Comparison of ENCODE assay signal across 17 cellular contexts in the genomic region with DNA sequence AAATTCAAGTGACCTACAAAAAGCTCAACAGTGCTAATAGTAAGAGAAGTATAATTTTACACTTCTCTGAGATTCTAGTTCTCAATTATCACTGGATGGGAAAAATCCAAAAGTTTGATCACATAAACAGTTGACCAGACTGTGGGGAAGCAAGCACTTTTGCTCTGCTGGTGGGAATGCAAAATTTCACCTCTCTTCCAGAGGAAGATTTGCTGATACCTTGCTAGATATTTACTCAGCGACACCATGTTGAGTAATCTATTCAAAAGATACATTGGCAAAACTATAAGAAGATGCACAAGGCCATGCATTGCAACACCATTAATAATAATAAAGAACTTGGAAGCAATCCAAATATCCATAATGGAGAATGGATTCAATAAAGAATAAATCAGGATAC.
DNase-seq lines count a peak whose midpoint lies in the region; ATAC-seq, FAIRE-seq and TF ChIP-seq lines count a peak whose summit lies in the region.
"Had no signal": no experiment of that assay in that cellular context is flagged by ENCODE, and none has a peak within 500 bp of the region (broad histone marks: within the 10 kb centered on the region; RNA-seq: fewer than 3 reads in every experiment).

No MANE protein-coding gene starts in this region.

- POLR2A ChIA-PET in HepG2 (lab: Yijun Ruan, JAX), result interaction anchor here (1.3 to 2.3 kb wide), 2 partner anchors 11 to 14 kb away, joined by 3 to 7 read pairs; no protein-coding TSS in a partner anchor

- no TSS peak for BruUV-seq in HepG2 (replicated peaks; lab: Mats Ljungman, UMichigan)

- peaks cover 32% of the 10 kb centered on the region for H3K4me1 ChIP-seq in KMS-11 (ENCODE audit: low read depth, poor library complexity, severe bottlenecking)
- H3K4me1 ChIP-seq in HepG2 (ENCODE audit: insufficient read depth, low read length), result peaks cover 13% of the 10 kb centered on the region
- H3K4me1 ChIP-seq: adrenal gland had no signal

- intact Hi-C loops in HepG2 (cut with micrococcal nuclease; ENCODE audit: unreplicated experiment), result no loop called here

- peak; percentile 66 for FAIRE-seq in HepG2 (lab: Jason Lieb, UNC)

- TF ChIP-seq EP300 in HepG2 (IDR thresholded peaks at IDR 0.05; ENCODE audit: low read depth in 2 of 2, low read length in 2 of 2) (no peak), HepG2 (CRISPR knock-in tag; IDR thresholded peaks at IDR 0.05; ENCODE audit: borderline replicate concordance) (no peak)

- H2AFZ ChIP-seq in KMS-11 (ENCODE audit: low read depth) (peak overlapping the region; percentile 33), HepG2 (ENCODE audit: low read length) (no peak overlapping the region)

- H3K4me1 Mint-ChIP-seq in chondrocyte (ENCODE audit: low read depth), result peaks cover 25% of the 10 kb centered on the region

- TF ChIP-seq CTCF in AG09309 (IDR thresholded peaks at IDR 0.05; ENCODE audit: control insufficient read depth, insufficient read depth, low read depth, low read length, missing control alignments), result peak; percentile 33
- TF ChIP-seq CTCF in KMS-11 (conservative IDR thresholded peaks at IDR 0.05; ENCODE audit: low read depth, low read length), result no peak
- peak; percentile 59 for TF ChIP-seq CTCF in chondrocyte (IDR thresholded peaks at IDR 0.05)
- no peak for TF ChIP-seq CTCF in HepG2 (CRISPR knock-in tag; IDR thresholded peaks at IDR 0.05)

- H3K9ac ChIP-seq in KMS-11 (no peak overlapping the region), HepG2 (ENCODE audit: insufficient read depth, low read depth, low read length) (no peak overlapping the region)

- no peaks in the 10 kb centered on the region for H3K36me3 Mint-ChIP-seq in chondrocyte (ENCODE audit: low read depth)

- no peaks in the 10 kb centered on the region for H3K9me3 Mint-ChIP-seq in chondrocyte (ENCODE audit: low read depth)

- no peaks in the 10 kb centered on the region for H3K27me3 Mint-ChIP-seq in chondrocyte (ENCODE audit: low read depth)

- no peak for TF ChIP-seq POLR2A in HepG2 (IDR thresholded peaks at IDR 0.05; ENCODE audit: insufficient read depth in 1 of 2, low read depth in 2 of 2, low read length in 2 of 2)

- H3K9me3 ChIP-seq in HepG2 (ENCODE audit: low read length), result no peaks in the 10 kb centered on the region
- H3K9me3 ChIP-seq: adrenal gland had no signal

- no peak overlapping the region for H3K4me3 Mint-ChIP-seq in chondrocyte (ENCODE audit: unreplicated experiment)

- no peaks in the 10 kb centered on the region for H4K20me1 ChIP-seq in KMS-11 (ENCODE audit: insufficient read depth)
- no peaks in the 10 kb centered on the region for H4K20me1 ChIP-seq in HepG2 (ENCODE audit: insufficient read depth, low read length)

- H3K27ac ChIP-seq in KMS-11 (no peak overlapping the region), HepG2 (ENCODE audit: extremely low read length, insufficient read depth, low read length) (no peak overlapping the region)
- H3K27ac ChIP-seq: adrenal gland, C4-2B had no signal

- H3K36me3 ChIP-seq in KMS-11 (ENCODE audit: insufficient read depth) (no peaks in the 10 kb centered on the region), HepG2 (replicated peaks in 1 of 2; ENCODE audit: control insufficient read depth in 1 of 2, insufficient read depth in 2 of 2, low read length in 2 of 2) (no peaks in the 10 kb centered on the region)
- H3K36me3 ChIP-seq: adrenal gland had no signal

- in situ Hi-C loops in HepG2 (cut with HindIII; ENCODE audit: extremely low pct_ligation_motif_present, low pct_unique_long_range_greater_than_20kb), result no loop called here

- DNase-seq in AG09309 (ENCODE audit: low read depth), result no peak
- DNase-seq in chondrocyte (ENCODE audit: low spot score), result no peak
- DNase-seq in HepG2 (ENCODE audit: low spot score), result no peak
- no peak for DNase-seq in activated CD8-positive, alpha-beta memory T cell treated with anti-CD3 and anti-CD28 coated beads for 24 hours
- DNase-seq in NCI-H1417 (lab: John Stamatoyannopoulos, UW), result no peak
- no peak for DNase-seq in NCI-H510A treated with DMSO at 0.1 percent for 48 hours (lab: John Stamatoyannopoulos, UW)
- DNase-seq in NCI-H2196 treated with DMSO at 0.1 percent for 48 hours (lab: John Stamatoyannopoulos, UW; ENCODE audit: unreplicated experiment), result no peak
- DNase-seq: activated CD4-positive, alpha-beta T cell treated with anti-CD3 and anti-CD28 coated beads for 4 hours; activated T-cell treated with anti-CD3 and anti-CD28 coated beads, Interleukin-2, amount 50 U/mL, for 1 hour; adrenal gland; DMS53; NCI-H1048; NCI-H2227 treated with DMSO at 0.1 percent for 48 hours; posterior cingulate gyrus; T-helper 17 cell had no signal

- no peak for TF ChIP-seq RAD21 in HepG2 (CRISPR knock-in tag; IDR thresholded peaks at IDR 0.05)

- CTCF ChIA-PET in HepG2 (lab: Yijun Ruan, JAX; ENCODE audit: low intra/inter-chr PET ratio, low total read pairs), result no interaction called here

- H3K27ac Mint-ChIP-seq in chondrocyte (ENCODE audit: unreplicated experiment), result no peak overlapping the region
- H3K27ac Mint-ChIP-seq: T-helper 17 cell had no signal

- ATAC-seq in HepG2, result peak; percentile 70; the same call in 2 of the 3 replicates
- ATAC-seq: T-helper 17 cell had no signal

- H3K27me3 ChIP-seq in KMS-11 (ENCODE audit: insufficient read depth, low read depth) (no peaks in the 10 kb centered on the region), HepG2 (ENCODE audit: control insufficient read depth in 1 of 2, insufficient read depth in 2 of 2, low read length in 2 of 2) (no peaks in the 10 kb centered on the region)
- H3K27me3 ChIP-seq: adrenal gland had no signal

- H3K4me2 ChIP-seq in KMS-11 (peak overlapping the region; percentile 53), HepG2 (ENCODE audit: low read depth, low read length) (no peak overlapping the region)

- 91% methylated on average over 1 of the region's 1 CpG for WGBS in HepG2 (ENCODE audit: low lambda C conversion rate)

- H3K4me3 ChIP-seq in AG09309 (ENCODE audit: control insufficient read depth, low read depth, low read length), result no peak overlapping the region
- no peak overlapping the region for H3K4me3 ChIP-seq in KMS-11 (IDR thresholded peaks at IDR 0.05; ENCODE audit: insufficient read depth, low read depth, low read length)
- H3K4me3 ChIP-seq in HepG2 (replicated peaks in 1 of 3; ENCODE audit: insufficient read depth in 1 of 3, low read depth in 2 of 3, low read length in 3 of 3), result no peak overlapping the region
- H3K4me3 ChIP-seq: adrenal gland had no signal

- H3K79me2 ChIP-seq in KMS-11 (ENCODE audit: insufficient read depth, low read depth), result no peaks in the 10 kb centered on the region
- no peaks in the 10 kb centered on the region for H3K79me2 ChIP-seq in HepG2 (ENCODE audit: insufficient read depth, low read length)

TF ChIP-seq in HepG2, 621 proteins besides CTCF, POLR2A, EP300 and RAD21:
- TF ChIP-seq, protein P1, sequence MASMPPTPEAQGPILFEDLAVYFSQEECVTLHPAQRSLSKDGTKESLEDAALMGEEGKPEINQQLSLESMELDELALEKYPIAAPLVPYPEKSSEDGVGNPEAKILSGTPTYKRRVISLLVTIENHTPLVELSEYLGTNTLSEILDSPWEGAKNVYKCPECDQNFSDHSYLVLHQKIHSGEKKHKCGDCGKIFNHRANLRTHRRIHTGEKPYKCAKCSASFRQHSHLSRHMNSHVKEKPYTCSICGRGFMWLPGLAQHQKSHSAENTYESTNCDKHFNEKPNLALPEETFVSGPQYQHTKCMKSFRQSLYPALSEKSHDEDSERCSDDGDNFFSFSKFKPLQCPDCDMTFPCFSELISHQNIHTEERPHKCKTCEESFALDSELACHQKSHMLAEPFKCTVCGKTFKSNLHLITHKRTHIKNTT (CRISPR knock-in tag; IDR thresholded peaks at IDR 0.05), result no peak
- TF ChIP-seq FOXA1 (IDR thresholded peaks at IDR 0.05), result no peak
- 0 out of 2 replicates have a peak, but pooled peaks have one; percentile 42 for TF ChIP-seq FOXA1 (CRISPR knock-in tag; IDR thresholded peaks at IDR 0.05)
- TF ChIP-seq TEAD3 (CRISPR knock-in tag; optimal IDR thresholded peaks at IDR 0.05; ENCODE audit: borderline replicate concordance), result peak; percentile 86
- TF ChIP-seq TCF7 (IDR thresholded peaks at IDR 0.05; ENCODE audit: low read depth), result no peak
- no peak for TF ChIP-seq ZNF577 (CRISPR knock-in tag; IDR thresholded peaks at IDR 0.05; ENCODE audit: borderline replicate concordance, low read depth)

Comparison
In these comparisons a context has a peak if more than half of its experiments do, and no peak if none do; other contexts are left out.
1. CTCF ChIP-seq: peak in AG09309 (single experiment) and chondrocyte (single experiment); none in KMS-11 (single experiment) and HepG2 (single experiment).